ENCODE assay signal across 14 cellular contexts in genomic region chr1:19411612-19412011, GRCh38.
A peak's percentile ranks its signal among the peaks of the same experiment; 100 is the strongest.
DNase-seq lines count a peak whose midpoint lies in the region; ATAC-seq and TF ChIP-seq lines count a peak whose summit lies in the region.
"Had no signal": no experiment of that assay in that cellular context is flagged by ENCODE, and none has a peak within 500 bp of the region (broad histone marks: within the 10 kb centered on the region; RNA-seq: fewer than 3 reads in every experiment).

No MANE protein-coding gene starts in this region.

- H3K36me3 ChIP-seq in Karpas-422 (ENCODE audit: insufficient read depth, low read length): 0 out of 2 replicates have a peak, but pooled peaks cover 4% of the 10 kb centered on the region
- no peaks in the 10 kb centered on the region for H3K36me3 ChIP-seq in gastroesophageal sphincter
- H3K36me3 ChIP-seq in transverse colon: no peaks in the 10 kb centered on the region

- H4K20me1 ChIP-seq in Karpas-422 (ENCODE audit: insufficient read depth, low read depth, low read length): peaks cover 10% of the 10 kb centered on the region

- peak overlapping the region; percentile 88 for H3K27ac ChIP-seq in Karpas-422 (ENCODE audit: low read length)
- peak overlapping the region; percentile 2 to 93 (median 92) for H3K27ac ChIP-seq in gastroesophageal sphincter
- H3K27ac ChIP-seq in transverse colon: peak overlapping the region; percentile 53 to 93 (median 80)
- H3K27ac ChIP-seq: parathyroid adenoma had no signal

- intact Hi-C loops in transverse colon (cut with DNase I; ENCODE audit: low total_unique reads): no loop called here

- H3K4me3 ChIP-seq in Karpas-422 (ENCODE audit: low read length) (peak overlapping the region; percentile 48), gastroesophageal sphincter (no peak overlapping the region), transverse colon (no peak overlapping the region)

- CTCF ChIA-PET in activated CD4-positive, alpha-beta T cell treated with anti-CD3 and anti-CD28 coated beads, Interleukin-2, amount 10 ng/mL, durations not matched to agents 7 days and 5 days (lab: Charles Lee): no interaction called here

- 53 to 100% methylated on average over 2 to 5 of the region's 8 CpGs for WGBS in gastroesophageal sphincter (ENCODE audit: low coverage in 1 of 2), 2 donors
- WGBS in transverse colon (ENCODE audit: low coverage in 1 of 2), 2 donors: 75% methylated on average over 3 to 8 of the region's 8 CpGs

- no peaks in the 10 kb centered on the region for H3K27me3 Mint-ChIP-seq in activated T-cell treated with anti-CD3 and anti-CD28 coated beads, Interleukin-2, amount 50 U/mL, for 72 hours (ENCODE audit: low read depth)
- no peaks in the 10 kb centered on the region for H3K27me3 Mint-ChIP-seq in activated CD4-positive, alpha-beta T cell treated with anti-CD3 and anti-CD28 coated beads, Interleukin-2, amount 10 ng/mL, durations not matched to agents 7 days and 5 days
- H3K27me3 Mint-ChIP-seq: activated CD4-positive, alpha-beta T cell treated with anti-CD3 and anti-CD28 coated beads, Interleukin-2, amount 10 ng/mL, durations not matched to agents 24 days and 14 days had no signal

- H3K36me3 Mint-ChIP-seq in activated T-cell treated with anti-CD3 and anti-CD28 coated beads, Interleukin-2, amount 50 U/mL, for 72 hours (ENCODE audit: insufficient read depth in 2 of 2): peaks cover 2% of the 10 kb centered on the region in 2 donors
- H3K36me3 Mint-ChIP-seq in activated CD4-positive, alpha-beta T cell treated with anti-CD3 and anti-CD28 coated beads, Interleukin-2, amount 10 ng/mL, durations not matched to agents 7 days and 5 days (ENCODE audit: low read depth): peaks cover 28% of the 10 kb centered on the region

- no peak overlapping the region for H3K4me3 Mint-ChIP-seq in activated T-cell treated with anti-CD3 and anti-CD28 coated beads, Interleukin-2, amount 50 U/mL, for 72 hours
- no peak overlapping the region for H3K4me3 Mint-ChIP-seq in activated CD4-positive, alpha-beta T cell treated with anti-CD3 and anti-CD28 coated beads, Interleukin-2, amount 10 ng/mL, durations not matched to agents 7 days and 5 days
- H3K4me3 Mint-ChIP-seq: activated CD4-positive, alpha-beta T cell treated with anti-CD3 and anti-CD28 coated beads, Interleukin-2, amount 10 ng/mL, durations not matched to agents 24 days and 14 days had no signal

- no peaks in the 10 kb centered on the region for H3K9me3 Mint-ChIP-seq in activated T-cell treated with anti-CD3 and anti-CD28 coated beads, Interleukin-2, amount 50 U/mL, for 72 hours
- no peaks in the 10 kb centered on the region for H3K9me3 Mint-ChIP-seq in activated CD4-positive, alpha-beta T cell treated with anti-CD3 and anti-CD28 coated beads, Interleukin-2, amount 10 ng/mL, durations not matched to agents 7 days and 5 days
- H3K9me3 Mint-ChIP-seq: activated CD4-positive, alpha-beta T cell treated with anti-CD3 and anti-CD28 coated beads, Interleukin-2, amount 10 ng/mL, durations not matched to agents 24 days and 14 days had no signal

- no peak overlapping the region for H2AFZ ChIP-seq in Karpas-422 (ENCODE audit: low read length)
- H2AFZ ChIP-seq: parathyroid adenoma had no signal

- peaks cover 100% of the 10 kb centered on the region for H3K79me2 ChIP-seq in Karpas-422 (ENCODE audit: low read length)
- H3K79me2 ChIP-seq: parathyroid adenoma had no signal

- peaks cover 57% of the 10 kb centered on the region for H3K4me1 Mint-ChIP-seq in activated T-cell treated with anti-CD3 and anti-CD28 coated beads, Interleukin-2, amount 50 U/mL, for 72 hours (ENCODE audit: low read depth)
- H3K4me1 Mint-ChIP-seq in activated CD4-positive, alpha-beta T cell treated with anti-CD3 and anti-CD28 coated beads, Interleukin-2, amount 10 ng/mL, durations not matched to agents 7 days and 5 days: peaks cover 35% of the 10 kb centered on the region

- H3K27me3 ChIP-seq in Karpas-422 (ENCODE audit: low read length) (no peaks in the 10 kb centered on the region), gastroesophageal sphincter (no peaks in the 10 kb centered on the region), transverse colon (no peaks in the 10 kb centered on the region)

- no peak for ATAC-seq in activated T-cell treated with anti-CD3 and anti-CD28 coated beads, Interleukin-2, amount 50 U/mL, for 72 hours (replicated peaks in 1 of 2)
- no peak for ATAC-seq in gastroesophageal sphincter
- ATAC-seq: left lobe of liver had no signal

- no peaks in the 10 kb centered on the region for H3K9me2 ChIP-seq in Karpas-422 (replicated peaks; ENCODE audit: insufficient read depth, low read length)

- POLR2A ChIA-PET in activated CD4-positive, alpha-beta T cell treated with anti-CD3 and anti-CD28 coated beads, Interleukin-2, amount 10 ng/mL, durations not matched to agents 7 days and 5 days (lab: Charles Lee): no interaction called here

- peaks cover 89% of the 10 kb centered on the region for H3K4me1 ChIP-seq in Karpas-422 (ENCODE audit: low read length)
- H3K4me1 ChIP-seq in gastroesophageal sphincter: peaks cover 22 to 100% (median 51%) of the 10 kb centered on the region in 3 donors
- H3K4me1 ChIP-seq in transverse colon: peaks cover 28 to 83% (median 60%) of the 10 kb centered on the region in 4 donors
- H3K4me1 ChIP-seq: parathyroid adenoma had no signal

- in situ Hi-C loops in transverse colon (cut with MboI; ENCODE audit: low pct_ligation_motif_present in 1 of 4, low pct_unique_long_range_greater_than_20kb in 1 of 4, low sequenced_read_pairs in 3 of 4): no loop called here

- TF ChIP-seq POLR2A in gastroesophageal sphincter (IDR thresholded peaks at IDR 0.05): no peak
- TF ChIP-seq POLR2A in transverse colon (IDR thresholded peaks at IDR 0.05): no peak

- DNase-seq in activated T-cell treated with anti-CD3 and anti-CD28 coated beads, Interleukin-2, amount 50 U/mL, for 72 hours: no peak
- DNase-seq in activated T-cell treated with anti-CD3 and anti-CD28 coated beads, Interleukin-2, amount 50 U/mL, for 48 hours: no peak
- DNase-seq in Karpas-422 (peak; percentile 86), transverse colon (no peak), DMS79 treated with DMSO at 0.1 percent for 48 hours (lab: John Stamatoyannopoulos, UW) (no peak), NCI-H1417 (lab: John Stamatoyannopoulos, UW) (no peak)
- DNase-seq in activated CD4-positive, alpha-beta T cell treated with anti-CD3 and anti-CD28 coated beads, Interleukin-2, amount 10 ng/mL, durations not matched to agents 7 days and 5 days: no peak
- DNase-seq: activated CD4-positive, alpha-beta T cell treated with anti-CD3 and anti-CD28 coated beads, Interleukin-2, amount 10 ng/mL, durations not matched to agents 24 days and 14 days; DND-41; NCI-H69; stimulated activated CD4-positive, alpha-beta T cell treated with anti-CD3 and anti-CD28 coated beads, Interleukin-1b, Interleukin-23, amount 100 ng/mL, for 48 hours had no signal

- TF ChIP-seq CTCF in gastroesophageal sphincter (IDR thresholded peaks at IDR 0.05): no peak
- TF ChIP-seq CTCF in transverse colon (IDR thresholded peaks at IDR 0.05): no peak

- H3K4me2 ChIP-seq in Karpas-422 (ENCODE audit: low read depth, low read length, poor library complexity, severe bottlenecking): peak overlapping the region; percentile 67

- H3K9me3 ChIP-seq in Karpas-422 (ENCODE audit: low read length) (no peaks in the 10 kb centered on the region), gastroesophageal sphincter (no peaks in the 10 kb centered on the region), transverse colon (no peaks in the 10 kb centered on the region)

- H3K9ac ChIP-seq in Karpas-422 (ENCODE audit: low read length): peak overlapping the region; percentile 40
- H3K9ac ChIP-seq: parathyroid adenoma had no signal

- peak overlapping the region; percentile 78 for H3K27ac Mint-ChIP-seq in activated T-cell treated with anti-CD3 and anti-CD28 coated beads, Interleukin-2, amount 50 U/mL, for 72 hours
- no peak overlapping the region for H3K27ac Mint-ChIP-seq in activated CD4-positive, alpha-beta T cell treated with anti-CD3 and anti-CD28 coated beads, Interleukin-2, amount 10 ng/mL, durations not matched to agents 7 days and 5 days
- H3K27ac Mint-ChIP-seq: activated CD4-positive, alpha-beta T cell treated with anti-CD3 and anti-CD28 coated beads, Interleukin-2, amount 10 ng/mL, durations not matched to agents 24 days and 14 days had no signal

- TF ChIP-seq EP300 in gastroesophageal sphincter (IDR thresholded peaks at IDR 0.05) (no peak), transverse colon (IDR thresholded peaks at IDR 0.05; ENCODE audit: low read depth) (no peak)
